In genomic region chr11:118180300-118180703, GRCh38 we compare ENCODE assay signal across 9 cellular contexts. TPM values are rescaled to one million over a fixed set of nuclear protein-coding genes. Genes with fewer than 3 reads are reported as not detected.
DNase-seq lines count a peak whose midpoint lies in the region; ATAC-seq and TF ChIP-seq lines count a peak whose summit lies in the region.
"Had no signal": no experiment of that assay in that cellular context is flagged by ENCODE, and none has a peak within 500 bp of the region (broad histone marks: within the 10 kb centered on the region; RNA-seq: fewer than 3 reads in every experiment).

No MANE protein-coding gene starts in this region.

- H2BK12ac ChIP-seq in H9 (ENCODE audit: insufficient read length, low read depth, low read length), result no peak overlapping the region

- H4K20me1 ChIP-seq in H9 (ENCODE audit: control insufficient read depth, insufficient read depth, insufficient read length), result no peaks in the 10 kb centered on the region

- H3K9me3 Mint-ChIP-seq in H9, result peaks cover 2 to 3% of the 10 kb centered on the region in 2 experiments; a peak in 2 of 5 replicates
- H3K9me3 Mint-ChIP-seq: activated naive CD4-positive, alpha-beta T cell treated with anti-CD3 and anti-CD28 coated beads, Interleukin-2, amount 50 U/mL, for 72 hours had no signal

- peaks cover 23 to 31% of the 10 kb centered on the region in 2 experiments for H3K4me1 Mint-ChIP-seq in H9

- no peak overlapping the region for H2BK15ac ChIP-seq in H9 (ENCODE audit: low read depth, low read length)

- no peaks in the 10 kb centered on the region for H3K79me2 ChIP-seq in H9 (ENCODE audit: insufficient read depth, low read length)

- H4K8ac ChIP-seq in H9 (replicated peaks; ENCODE audit: insufficient read length, low read depth, low read length), result no peak overlapping the region

- H3K27me3 ChIP-seq in H9 (ENCODE audit: insufficient read depth, low read length) (peaks cover 4% of the 10 kb centered on the region; the same call in 1 of the 2 replicates), RWPE2 (ENCODE audit: insufficient read depth, poor library complexity, severe bottlenecking) (no peaks in the 10 kb centered on the region), cardiac muscle cell (peaks cover under 1% of the 10 kb centered on the region)

- WGBS in H9 (ENCODE audit: extremely low coverage, insufficient read length, low lambda C conversion rate), result no CpG with 5 or more reads among the region's 11 CpGs

- DNase-seq in H9 (peak; percentile 81), RWPE2 (ENCODE audit: low spot score) (no peak), cardiac muscle cell (ENCODE audit: low read depth in 1 of 2, low spot score in 1 of 2) (peak; percentile 48 to 81), retina (peak; percentile 75)
- no peak for DNase-seq in stimulated activated CD4-positive, alpha-beta T cell treated with anti-CD3 and anti-CD28 coated beads, Interleukin-12 subunit alpha, Interleukin-12 subunit beta, amount 100 ng/mL, for 4 hours

- no peak overlapping the region for H3K14ac ChIP-seq in H9 (ENCODE audit: insufficient read depth, low read length)

- no peak overlapping the region for H2BK20ac ChIP-seq in H9 (ENCODE audit: low read depth, low read length, poor library complexity, severe bottlenecking)

- no peaks in the 10 kb centered on the region for H3K9me3 ChIP-seq in H9 (ENCODE audit: control insufficient read depth, low read depth, low read length)
- no peaks in the 10 kb centered on the region for H3K9me3 ChIP-seq in RWPE2 (ENCODE audit: severe bottlenecking)
- no peaks in the 10 kb centered on the region for H3K9me3 ChIP-seq in cardiac muscle cell (ENCODE audit: low read depth)

- H3K23me2 ChIP-seq in H9 (ENCODE audit: insufficient read length, low read depth, low read length, poor library complexity, severe bottlenecking), result peaks cover 11% of the 10 kb centered on the region

- no peaks in the 10 kb centered on the region for H3K79me1 ChIP-seq in H9 (ENCODE audit: insufficient read depth, low read depth, low read length, poor library complexity, severe bottlenecking)

- H3K4me2 ChIP-seq in H9 (ENCODE audit: insufficient read depth, insufficient read length, low read length), result peak overlapping the region; percentile 23

- H3K27me3 Mint-ChIP-seq in H9 (ENCODE audit: low read depth), result peaks cover 23% of the 10 kb centered on the region

- H3K36me3 Mint-ChIP-seq in H9 (ENCODE audit: insufficient read depth in 1 of 3, low read depth in 3 of 3), result no peaks in the 10 kb centered on the region
- H3K36me3 Mint-ChIP-seq: activated naive CD4-positive, alpha-beta T cell treated with anti-CD3 and anti-CD28 coated beads, Interleukin-2, amount 50 U/mL, for 72 hours had no signal

- H3K36me3 ChIP-seq in RWPE2 (ENCODE audit: low read depth) (no peaks in the 10 kb centered on the region), cardiac muscle cell (no peaks in the 10 kb centered on the region)

- H4K5ac ChIP-seq in H9 (ENCODE audit: insufficient read length, low read depth, low read length), result no peak overlapping the region

- H3K9ac ChIP-seq in H9 (ENCODE audit: extremely low read depth, insufficient read length, low read length), result no peak overlapping the region

- H3T11ph ChIP-seq in H9 (ENCODE audit: low read length), result no peak overlapping the region

- H3K56ac ChIP-seq in H9 (ENCODE audit: insufficient read length, low read depth, low read length), result no peak overlapping the region

- H3K23ac ChIP-seq in H9 (ENCODE audit: insufficient read length, low read depth, low read length), result no peak overlapping the region

- H3K27ac ChIP-seq in H9 (ENCODE audit: insufficient read length, low read depth, low read length) (no peak overlapping the region), RWPE2 (ENCODE audit: poor library complexity, severe bottlenecking) (no peak overlapping the region), cardiac muscle cell (no peak overlapping the region)

- ATAC-seq in RWPE2 (ENCODE audit: low read depth) (peak; percentile 75), HG02642 (IDR thresholded peaks at IDR 0.05; ENCODE audit: poor library complexity, unreplicated experiment) (no peak), GM18867 (IDR thresholded peaks at IDR 0.05; ENCODE audit: unreplicated experiment) (no peak), GM21619 (IDR thresholded peaks at IDR 0.05; ENCODE audit: unreplicated experiment) (no peak)

- H3K4ac ChIP-seq in H9 (ENCODE audit: low read depth, low read length), result no peak overlapping the region

- H3K18ac ChIP-seq in H9 (ENCODE audit: insufficient read length, low read depth, low read length), result no peak overlapping the region

- no peak overlapping the region for H2AK5ac ChIP-seq in H9 (ENCODE audit: insufficient read length, low read length)

- H3K4me1 ChIP-seq in H9 (ENCODE audit: insufficient read depth, low read length) (peaks cover 5% of the 10 kb centered on the region; the same call in 1 of the 2 replicates), RWPE2 (ENCODE audit: insufficient read depth, poor library complexity, severe bottlenecking) (peaks cover 6% of the 10 kb centered on the region), cardiac muscle cell (ENCODE audit: low read depth) (peaks cover 8% of the 10 kb centered on the region)

- TF ChIP-seq CTCF in H9 (conservative IDR thresholded peaks at IDR 0.05) (no peak), RWPE2 (IDR thresholded peaks at IDR 0.05; ENCODE audit: poor library complexity, severe bottlenecking) (no peak), cardiac muscle cell (IDR thresholded peaks at IDR 0.05; ENCODE audit: low read depth, low read length) (no peak)

- no peak overlapping the region for H2BK120ac ChIP-seq in H9 (ENCODE audit: low read depth, low read length, poor library complexity, severe bottlenecking)

- H2BK5ac ChIP-seq in H9 (ENCODE audit: insufficient read length, low read length), result no peak overlapping the region

- peak overlapping the region in 1 of 2 experiments; percentile 52; a peak in 1 of 5 replicates for H3K4me3 Mint-ChIP-seq in H9

- H3K4me3 ChIP-seq in RWPE2 (ENCODE audit: severe bottlenecking), result no peak overlapping the region
- no peak overlapping the region for H3K4me3 ChIP-seq in cardiac muscle cell

- H2AFZ ChIP-seq in H9 (ENCODE audit: low read length), result no peak overlapping the region

- no peak overlapping the region for H3K27ac Mint-ChIP-seq in H9

- no peak overlapping the region for H4K91ac ChIP-seq in H9 (ENCODE audit: insufficient read length, low read depth, low read length)

RNA-seq across cellular contexts. Expression of gene SCN2B, which starts 3.9 kb away (rescaled TPM):
- not detected in 2 replicates for total RNA-seq in H9 (2021)
- total RNA-seq in cardiac muscle cell, result 1.5 and 2.5 TPM in 2 replicates
- 0.87 and 2.2 TPM in 2 replicates for polyA plus RNA-seq in cardiac muscle cell

RNA-seq across cellular contexts. Expression of gene SCN4B, which starts 27.7 kb away (rescaled TPM):
- 1.6 and 1.9 TPM in 2 replicates for total RNA-seq in H9 (2021)
- total RNA-seq in cardiac muscle cell, result 0.11 and 0.21 TPM in 2 replicates
- 0.39 TPM in 1 of 2 replicates, not detected in the other for polyA plus RNA-seq in cardiac muscle cell

RNA-seq across cellular contexts. Expression of gene JAML, which starts 44.5 kb away (rescaled TPM):
- 0.35 and 0.48 TPM in 2 replicates for total RNA-seq in H9 (2021)
- total RNA-seq in cardiac muscle cell, result not detected in 2 replicates
- not detected in 2 replicates for polyA plus RNA-seq in cardiac muscle cell

Comparison
In these comparisons a context has a peak if more than half of its experiments do, and no peak if none do; other contexts are left out.
1. DNase-seq: peak in H9 (single experiment), cardiac muscle cell (2 of 2) and retina (single experiment); none in RWPE2 (single experiment) and stimulated activated CD4-positive, alpha-beta T cell treated with anti-CD3 and anti-CD28 coated beads, Interleukin-12 subunit alpha, Interleukin-12 subunit beta, amount 100 ng/mL, for 4 hours (single experiment).